In genomic region chr21:21196087-21196486, GRCh38 we compare ENCODE assay signal across 33 cellular contexts.
DNase-seq lines count a peak whose midpoint lies in the region; ATAC-seq, FAIRE-seq and TF ChIP-seq lines count a peak whose summit lies in the region.
"Had no signal": no experiment of that assay in that cellular context is flagged by ENCODE, and none has a peak within 500 bp of the region (broad histone marks: within the 10 kb centered on the region; RNA-seq: fewer than 3 reads in every experiment).

No MANE protein-coding gene starts in this region.

- H3K79me2 ChIP-seq in osteoblast (ENCODE audit: insufficient read depth, low read length) (no peaks in the 10 kb centered on the region), HepG2 (ENCODE audit: insufficient read depth, low read length) (no peaks in the 10 kb centered on the region)

- no TSS peak for BruUV-seq in HepG2 (replicated peaks; lab: Mats Ljungman, UMichigan)

- peak overlapping the region; percentile 57 for H3K27ac ChIP-seq in osteoblast (ENCODE audit: low read depth, low read length)
- no peak overlapping the region for H3K27ac ChIP-seq in HepG2 (ENCODE audit: extremely low read length, insufficient read depth, low read length)
- H3K27ac ChIP-seq: ascending aorta, dorsolateral prefrontal cortex, gastroesophageal sphincter, right atrium auricular region, SJCRH30, thoracic aorta had no signal

- no peaks in the 10 kb centered on the region for H3K27me3 ChIP-seq in osteoblast (ENCODE audit: insufficient read depth, low read length)
- H3K27me3 ChIP-seq in HepG2 (ENCODE audit: control insufficient read depth in 1 of 2, insufficient read depth in 2 of 2, low read length in 2 of 2) = no peaks in the 10 kb centered on the region
- H3K27me3 ChIP-seq: ascending aorta, dorsolateral prefrontal cortex, gastroesophageal sphincter, right atrium auricular region, SJCRH30 had no signal

- H3K27ac Mint-ChIP-seq in activated naive CD8-positive, alpha-beta T cell treated with anti-CD3 and anti-CD28 coated beads, Interleukin-2, amount 50 U/mL, for 24 hours = no peak overlapping the region
- H3K27ac Mint-ChIP-seq: activated naive CD8-positive, alpha-beta T cell treated with anti-CD3 and anti-CD28 coated beads for 36 hours; B cell; CD4-positive, alpha-beta memory T cell; H9; stimulated activated naive CD8-positive, alpha-beta T cell treated with anti-CD3 and anti-CD28 coated beads, Interleukin-15, amount 100 ng/mL, for 72 hours had no signal

- CTCF ChIA-PET in HepG2 (lab: Yijun Ruan, JAX; ENCODE audit: low intra/inter-chr PET ratio, low total read pairs) = no interaction called here

- ATAC-seq in GM18861 (IDR thresholded peaks at IDR 0.05; ENCODE audit: unreplicated experiment) = no peak
- no peak for ATAC-seq in HepG2
- ATAC-seq in GM19324 (IDR thresholded peaks at IDR 0.05; ENCODE audit: low FRiP score, unreplicated experiment) = no peak
- ATAC-seq in activated naive CD8-positive, alpha-beta T cell treated with anti-CD3 and anti-CD28 coated beads, Interleukin-2, amount 50 U/mL, for 24 hours = no peak
- ATAC-seq: gastroesophageal sphincter; stimulated activated naive CD8-positive, alpha-beta T cell treated with anti-CD3 and anti-CD28 coated beads, Interleukin-15, amount 100 ng/mL, for 72 hours had no signal

- no peaks in the 10 kb centered on the region for H3K9me3 ChIP-seq in osteoblast (ENCODE audit: low read depth, low read length)
- peaks cover 81% of the 10 kb centered on the region for H3K9me3 ChIP-seq in HepG2 (ENCODE audit: low read length)
- H3K9me3 ChIP-seq: ascending aorta, gastroesophageal sphincter, right atrium auricular region, SJCRH30, thoracic aorta had no signal

- TF ChIP-seq CTCF in choroid plexus epithelial cell (conservative IDR thresholded peaks at IDR 0.05; ENCODE audit: low read depth, low read length) (no peak), osteoblast (IDR thresholded peaks at IDR 0.05; ENCODE audit: extremely low read depth, low read depth, low read length) (no peak), HepG2 (CRISPR knock-in tag; IDR thresholded peaks at IDR 0.05) (no peak)

- H2AFZ ChIP-seq in osteoblast (ENCODE audit: low read length) = peak overlapping the region; percentile 53
- no peak overlapping the region for H2AFZ ChIP-seq in HepG2 (ENCODE audit: low read length)

- H3K4me3 ChIP-seq in choroid plexus epithelial cell (ENCODE audit: low read depth, low read length) (no peak overlapping the region), osteoblast (ENCODE audit: insufficient read depth, low read length) (no peak overlapping the region), HepG2 (replicated peaks in 1 of 3; ENCODE audit: insufficient read depth in 1 of 3, low read depth in 2 of 3, low read length in 3 of 3) (no peak overlapping the region)
- H3K4me3 ChIP-seq: ascending aorta, dorsolateral prefrontal cortex, gastroesophageal sphincter, right atrium auricular region, SJCRH30, thoracic aorta had no signal

- H4K20me1 ChIP-seq in osteoblast (ENCODE audit: insufficient read depth, low read length) (no peaks in the 10 kb centered on the region), HepG2 (ENCODE audit: insufficient read depth, low read length) (no peaks in the 10 kb centered on the region)

- no peak overlapping the region for H3K9ac ChIP-seq in HepG2 (ENCODE audit: insufficient read depth, low read depth, low read length)

- TF ChIP-seq POLR2A in HepG2 (IDR thresholded peaks at IDR 0.05; ENCODE audit: insufficient read depth in 1 of 2, low read depth in 2 of 2, low read length in 2 of 2) = no peak

- no peaks in the 10 kb centered on the region for H3K36me3 Mint-ChIP-seq in activated naive CD8-positive, alpha-beta T cell treated with anti-CD3 and anti-CD28 coated beads, Interleukin-2, amount 50 U/mL, for 24 hours (ENCODE audit: low read depth)
- H3K36me3 Mint-ChIP-seq: activated naive CD8-positive, alpha-beta T cell treated with anti-CD3 and anti-CD28 coated beads for 36 hours; CD4-positive, alpha-beta memory T cell had no signal

- no peak overlapping the region for H3K4me2 ChIP-seq in osteoblast (ENCODE audit: insufficient read depth, low read length)
- H3K4me2 ChIP-seq in HepG2 (ENCODE audit: low read depth, low read length) = no peak overlapping the region

- DNase-seq in ELR (ENCODE audit: low read depth) = peak; percentile 20
- DNase-seq in RPMI7951 (ENCODE audit: low read depth) = peak; percentile 22
- peak; percentile 74 for DNase-seq in choroid plexus epithelial cell (ENCODE audit: low read depth)
- DNase-seq in osteoblast (ENCODE audit: insufficient read length, low spot score, missing footprints) = no peak
- DNase-seq in HepG2 (ENCODE audit: low spot score) = no peak
- no peak for DNase-seq in activated naive CD8-positive, alpha-beta T cell treated with anti-CD3 and anti-CD28 coated beads, Interleukin-2, amount 50 U/mL, for 24 hours
- DNase-seq: activated CD4-positive, alpha-beta T cell treated with anti-CD3 and anti-CD28 coated beads, Interleukin-2, amount 10 ng/mL, durations not matched to agents 24 days and 14 days; activated effector memory CD4-positive, alpha-beta T cell treated with anti-CD3 and anti-CD28 coated beads, Interleukin-2, amount 50 U/mL, for 16 hours; activated naive CD8-positive, alpha-beta T cell treated with anti-CD3 and anti-CD28 coated beads for 36 hours; CD4-positive, alpha-beta memory T cell; DMS 273 treated with DMSO at 0.1 percent for 48 hours; dorsolateral prefrontal cortex; EL; H9; hippocampal formation; NCI-H1048; NCI-H748 treated with DMSO at 0.1 percent for 48 hours; posterior cingulate gyrus; RPMI8226; SJCRH30; stimulated activated CD4-positive, alpha-beta T cell treated with anti-CD3 and anti-CD28 coated beads, Interleukin-1b, Interleukin-23, amount 100 ng/mL, for 48 hours; stimulated activated naive CD8-positive, alpha-beta T cell treated with anti-CD3 and anti-CD28 coated beads, Interleukin-15, amount 100 ng/mL, for 72 hours; T-helper 9 cell had no signal

- TF ChIP-seq RAD21 in HepG2 (CRISPR knock-in tag; IDR thresholded peaks at IDR 0.05) = no peak

- TF ChIP-seq EP300 in HepG2 (IDR thresholded peaks at IDR 0.05; ENCODE audit: low read depth in 2 of 2, low read length in 2 of 2) = no peak
- no peak for TF ChIP-seq EP300 in HepG2 (CRISPR knock-in tag; IDR thresholded peaks at IDR 0.05; ENCODE audit: borderline replicate concordance)

- POLR2A ChIA-PET in HepG2 (lab: Yijun Ruan, JAX) = no interaction called here

- peaks cover 7% of the 10 kb centered on the region for H3K9me3 Mint-ChIP-seq in activated naive CD8-positive, alpha-beta T cell treated with anti-CD3 and anti-CD28 coated beads, Interleukin-2, amount 50 U/mL, for 24 hours
- H3K9me3 Mint-ChIP-seq: activated CD4-positive, alpha-beta T cell treated with anti-CD3 and anti-CD28 coated beads, Interleukin-2, amount 10 ng/mL, durations not matched to agents 24 days and 14 days; activated naive CD8-positive, alpha-beta T cell treated with anti-CD3 and anti-CD28 coated beads for 36 hours; H9; stimulated activated naive CD8-positive, alpha-beta T cell treated with anti-CD3 and anti-CD28 coated beads, Interleukin-15, amount 100 ng/mL, for 72 hours had no signal

- intact Hi-C loops in HepG2 (cut with micrococcal nuclease; ENCODE audit: unreplicated experiment) = no loop called here

- H3K4me1 ChIP-seq in osteoblast (ENCODE audit: insufficient read depth, low read length) (peaks cover 19% of the 10 kb centered on the region), HepG2 (ENCODE audit: insufficient read depth, low read length) (no peaks in the 10 kb centered on the region)
- H3K4me1 ChIP-seq: right atrium auricular region, SJCRH30 had no signal

- no peak for FAIRE-seq in HepG2 (lab: Jason Lieb, UNC)
- FAIRE-seq: GM12892, urothelium cell line had no signal

- H3K36me3 ChIP-seq in osteoblast (ENCODE audit: insufficient read depth, low read length) (no peaks in the 10 kb centered on the region), HepG2 (replicated peaks in 1 of 2; ENCODE audit: control insufficient read depth in 1 of 2, insufficient read depth in 2 of 2, low read length in 2 of 2) (no peaks in the 10 kb centered on the region)
- H3K36me3 ChIP-seq: ascending aorta, gastroesophageal sphincter, right atrium auricular region, SJCRH30, thoracic aorta had no signal

- H3K4me1 Mint-ChIP-seq in activated naive CD8-positive, alpha-beta T cell treated with anti-CD3 and anti-CD28 coated beads, Interleukin-2, amount 50 U/mL, for 24 hours = peaks cover 18% of the 10 kb centered on the region
- H3K4me1 Mint-ChIP-seq: central memory CD8-positive, alpha-beta T cell; H9 had no signal

- H3K4me3 Mint-ChIP-seq in activated naive CD8-positive, alpha-beta T cell treated with anti-CD3 and anti-CD28 coated beads, Interleukin-2, amount 50 U/mL, for 24 hours = no peak overlapping the region
- H3K4me3 Mint-ChIP-seq: activated CD4-positive, alpha-beta T cell treated with anti-CD3 and anti-CD28 coated beads, Interleukin-2, amount 10 ng/mL, durations not matched to agents 24 days and 14 days; activated naive CD8-positive, alpha-beta T cell treated with anti-CD3 and anti-CD28 coated beads for 36 hours; B cell; central memory CD8-positive, alpha-beta T cell; H9; stimulated activated naive CD8-positive, alpha-beta T cell treated with anti-CD3 and anti-CD28 coated beads, Interleukin-15, amount 100 ng/mL, for 72 hours had no signal

- H3K27me3 Mint-ChIP-seq in activated naive CD8-positive, alpha-beta T cell treated with anti-CD3 and anti-CD28 coated beads, Interleukin-2, amount 50 U/mL, for 24 hours = no peaks in the 10 kb centered on the region
- H3K27me3 Mint-ChIP-seq: activated CD4-positive, alpha-beta T cell treated with anti-CD3 and anti-CD28 coated beads, Interleukin-2, amount 10 ng/mL, durations not matched to agents 24 days and 14 days; B cell; central memory CD8-positive, alpha-beta T cell had no signal

- WGBS in HepG2 (ENCODE audit: low lambda C conversion rate) = 0% methylated on average over 3 of the region's 3 CpGs

- in situ Hi-C loops in HepG2 (cut with HindIII; ENCODE audit: extremely low pct_ligation_motif_present, low pct_unique_long_range_greater_than_20kb) = no loop called here

TF ChIP-seq in HepG2, 621 proteins besides CTCF, POLR2A, EP300 and RAD21:
- TF ChIP-seq RELA (CRISPR knock-in tag; IDR thresholded peaks at IDR 0.05) (no peak), TIGD3 (CRISPR knock-in tag; IDR thresholded peaks at IDR 0.05; ENCODE audit: borderline replicate concordance) (no peak)

Comparison
In these comparisons a context has a peak if more than half of its experiments do, and no peak if none do; other contexts are left out.
1. DNase-seq: peak in ELR (single experiment), RPMI7951 (single experiment) and choroid plexus epithelial cell (single experiment); none in osteoblast (single experiment), HepG2 (single experiment) and activated naive CD8-positive, alpha-beta T cell treated with anti-CD3 and anti-CD28 coated beads, Interleukin-2, amount 50 U/mL, for 24 hours (single experiment).